12 cellular contexts compared by ENCODE assay signal in genomic region chr19:31127132-31127967, GRCh38.
DNase-seq lines count a peak whose midpoint lies in the region; ATAC-seq and TF ChIP-seq lines count a peak whose summit lies in the region.
"Had no signal": no experiment of that assay in that cellular context is flagged by ENCODE, and none has a peak within 500 bp of the region (broad histone marks: within the 10 kb centered on the region; RNA-seq: fewer than 3 reads in every experiment).

No MANE protein-coding gene starts in this region.

- H3K9ac ChIP-seq in mammary epithelial cell (ENCODE audit: insufficient read depth, low read length), result no peak overlapping the region

- H3K4me1 Mint-ChIP-seq in HFFc6 (ENCODE audit: low read depth), result peaks cover 48% of the 10 kb centered on the region
- no peaks in the 10 kb centered on the region for H3K4me1 Mint-ChIP-seq in activated CD4-positive, alpha-beta memory T cell treated with anti-CD3 and anti-CD28 coated beads for 36 hours (ENCODE audit: low read depth)

- H3K4me2 ChIP-seq in mammary epithelial cell (ENCODE audit: insufficient read depth, low read depth, low read length), result no peak overlapping the region

- CTCF ChIA-PET in A673 (lab: Charles Lee) (no interaction called here), mammary epithelial cell (lab: Charles Lee; ENCODE audit: low non-redundant PET) (no interaction called here)
- CTCF ChIA-PET in activated CD4-positive, alpha-beta memory T cell treated with anti-CD3 and anti-CD28 coated beads for 36 hours (lab: Charles Lee), result no interaction called here

- WGBS in mammary epithelial cell (ENCODE audit: low coverage, missing lambda C conversion rate), result 60% methylated on average over 10 of the region's 14 CpGs
- 72 to 75% methylated on average over 9 to 12 of the region's 14 CpGs for WGBS in mesodermal cell (ENCODE audit: insufficient coverage in 2 of 2), 2 experiments

- H3K27me3 Mint-ChIP-seq in HFFc6 (ENCODE audit: insufficient read depth), result no peaks in the 10 kb centered on the region; the same call in none of the 2 replicates
- H3K27me3 Mint-ChIP-seq in activated CD4-positive, alpha-beta memory T cell treated with anti-CD3 and anti-CD28 coated beads for 36 hours, result peaks cover 4% of the 10 kb centered on the region
- H3K27me3 Mint-ChIP-seq: naive B cell had no signal

- H3K9me3 ChIP-seq in A673 (ENCODE audit: low read depth, low read length, poor library complexity, severe bottlenecking) (no peaks in the 10 kb centered on the region), mammary epithelial cell (replicated peaks; ENCODE audit: insufficient read depth, low read length) (no peaks in the 10 kb centered on the region), mesodermal cell (ENCODE audit: control insufficient read depth, low read length) (peaks cover 5% of the 10 kb centered on the region)

- dilution Hi-C loops in mammary epithelial cell (cut with HindIII; ENCODE audit: low sequenced_read_pairs), result no loop called here

- peak overlapping the region; percentile 82 for H3K4me3 Mint-ChIP-seq in HFFc6
- H3K4me3 Mint-ChIP-seq in activated CD4-positive, alpha-beta memory T cell treated with anti-CD3 and anti-CD28 coated beads for 36 hours, result no peak overlapping the region

- POLR2A ChIA-PET in A673 (lab: Charles Lee; ENCODE audit: low non-redundant PET), result no interaction called here
- POLR2A ChIA-PET in activated CD4-positive, alpha-beta memory T cell treated with anti-CD3 and anti-CD28 coated beads for 36 hours (lab: Charles Lee), result no interaction called here

- no peak for TF ChIP-seq CTCF in A673 (conservative IDR thresholded peaks at IDR 0.05; ENCODE audit: low read depth, low read length)
- no peak for TF ChIP-seq CTCF in HFFc6 (IDR thresholded peaks at IDR 0.05)
- no peak for TF ChIP-seq CTCF in mammary epithelial cell (conservative IDR thresholded peaks at IDR 0.05 in 1 of 2, IDR thresholded peaks at IDR 0.05 in 1 of 2; ENCODE audit: extremely low read depth in 1 of 2, insufficient read depth in 1 of 2, low read depth in 1 of 2, low read length in 2 of 2)

- no peaks in the 10 kb centered on the region for H3K36me3 ChIP-seq in A673 (ENCODE audit: insufficient read depth, low read length, poor library complexity, severe bottlenecking)
- H3K36me3 ChIP-seq in mammary epithelial cell (ENCODE audit: insufficient read depth, low read length), result no peaks in the 10 kb centered on the region
- H3K36me3 ChIP-seq in mesodermal cell (ENCODE audit: control insufficient read depth, insufficient read depth, low read length), result no peaks in the 10 kb centered on the region

- H3K79me2 ChIP-seq in mammary epithelial cell (ENCODE audit: insufficient read depth, low read length), result no peaks in the 10 kb centered on the region

- ATAC-seq in HG03280 (IDR thresholded peaks at IDR 0.05; ENCODE audit: unreplicated experiment) (no peak), GM18498 (IDR thresholded peaks at IDR 0.05; ENCODE audit: unreplicated experiment) (no peak)

- H3K27ac Mint-ChIP-seq in HFFc6, result peak overlapping the region; percentile 99
- H3K27ac Mint-ChIP-seq in activated CD4-positive, alpha-beta memory T cell treated with anti-CD3 and anti-CD28 coated beads for 36 hours, result no peak overlapping the region
- H3K27ac Mint-ChIP-seq: naive B cell had no signal

- H3K4me3 ChIP-seq in A673 (ENCODE audit: low read depth, low read length, poor library complexity, severe bottlenecking), result no peak overlapping the region
- H3K4me3 ChIP-seq in mammary epithelial cell (replicated peaks in 1 of 3; ENCODE audit: insufficient read depth in 1 of 3, low read depth in 2 of 3, low read length in 3 of 3), result no peak overlapping the region
- H3K4me3 ChIP-seq in mesodermal cell (ENCODE audit: extremely low read depth, insufficient read depth, low read length, poor library complexity, severe bottlenecking), result no peak overlapping the region

- in situ Hi-C loops in mammary epithelial cell (cut with MboI; ENCODE audit: low sequenced_read_pairs in 2 of 2), result loop anchor here in 1 of 2 donors (25.0 kb wide), 1 partner anchor 210 kb away; the partner anchor contains the start of gene TSHZ3

- intact Hi-C loops in A673 (cut with micrococcal nuclease; ENCODE audit: unreplicated experiment) (no loop called here), mammary epithelial cell (cut with micrococcal nuclease) (no loop called here)
- intact Hi-C loops in activated CD4-positive, alpha-beta memory T cell treated with anti-CD3 and anti-CD28 coated beads for 36 hours (cut with micrococcal nuclease), result no loop called here

- BruUV-seq in A673 (replicated peaks; lab: Mats Ljungman, UMichigan), result no TSS peak
- BruUV-seq in mammary epithelial cell (replicated peaks; lab: Mats Ljungman, UMichigan), result no TSS peak

- H3K36me3 Mint-ChIP-seq in HFFc6 (ENCODE audit: low read depth), result peaks cover 9% of the 10 kb centered on the region; the same call in 1 of the 2 replicates
- no peaks in the 10 kb centered on the region for H3K36me3 Mint-ChIP-seq in activated CD4-positive, alpha-beta memory T cell treated with anti-CD3 and anti-CD28 coated beads for 36 hours
- H3K36me3 Mint-ChIP-seq: naive B cell had no signal

- peak overlapping the region; percentile 61 for H2AFZ ChIP-seq in mammary epithelial cell (ENCODE audit: low read depth, low read length)

- peak; percentile 27 for DNase-seq in A673 (ENCODE audit: low spot score)
- DNase-seq in HFFc6, result peak; percentile 96
- DNase-seq in mammary epithelial cell, result peak; percentile 23
- DNase-seq in activated CD4-positive, alpha-beta memory T cell treated with anti-CD3 and anti-CD28 coated beads for 36 hours, result no peak
- DNase-seq in SHP77 treated with DMSO at 0.1 percent for 48 hours (lab: John Stamatoyannopoulos, UW), result no peak
- DNase-seq: activated T-cell treated with anti-CD3 and anti-CD28 coated beads, Interleukin-2, amount 50 U/mL, for 48 hours; naive B cell; NCI-H1105 treated with DMSO at 0.1 percent for 48 hours; SIG-M5 had no signal

- H3K27ac ChIP-seq in A673 (ENCODE audit: low read depth, low read length, poor library complexity, severe bottlenecking) (no peak overlapping the region), mammary epithelial cell (ENCODE audit: insufficient read depth, low read depth, low read length) (no peak overlapping the region), mesodermal cell (ENCODE audit: low read depth, low read length, severe bottlenecking) (peak overlapping the region; percentile 92)

- H4K20me1 ChIP-seq in mammary epithelial cell (ENCODE audit: insufficient read depth, low read length), result no peaks in the 10 kb centered on the region

- H3K9me3 Mint-ChIP-seq in HFFc6, result no peaks in the 10 kb centered on the region
- peaks cover 7% of the 10 kb centered on the region for H3K9me3 Mint-ChIP-seq in activated CD4-positive, alpha-beta memory T cell treated with anti-CD3 and anti-CD28 coated beads for 36 hours

- H3K27me3 ChIP-seq in A673 (replicated peaks; ENCODE audit: insufficient read depth, low read depth, low read length, poor library complexity) (no peaks in the 10 kb centered on the region), mammary epithelial cell (ENCODE audit: insufficient read depth, low read length) (no peaks in the 10 kb centered on the region)

- peaks cover under 1% of the 10 kb centered on the region for H3K4me1 ChIP-seq in A673 (ENCODE audit: insufficient read depth, low read length, poor library complexity, severe bottlenecking)
- no peaks in the 10 kb centered on the region for H3K4me1 ChIP-seq in mammary epithelial cell (ENCODE audit: insufficient read depth, low read length)
- peaks cover 17% of the 10 kb centered on the region for H3K4me1 ChIP-seq in mesodermal cell (ENCODE audit: control insufficient read depth, insufficient read depth, low read length, poor library complexity, severe bottlenecking)

Comparison
In these comparisons a context has a peak if more than half of its experiments do, and no peak if none do; other contexts are left out.
1. DNase-seq: peak in A673 (single experiment), HFFc6 (single experiment) and mammary epithelial cell (single experiment); none in activated CD4-positive, alpha-beta memory T cell treated with anti-CD3 and anti-CD28 coated beads for 36 hours (single experiment) and SHP77 treated with DMSO at 0.1 percent for 48 hours (single experiment).